In the genomic region with DNA sequence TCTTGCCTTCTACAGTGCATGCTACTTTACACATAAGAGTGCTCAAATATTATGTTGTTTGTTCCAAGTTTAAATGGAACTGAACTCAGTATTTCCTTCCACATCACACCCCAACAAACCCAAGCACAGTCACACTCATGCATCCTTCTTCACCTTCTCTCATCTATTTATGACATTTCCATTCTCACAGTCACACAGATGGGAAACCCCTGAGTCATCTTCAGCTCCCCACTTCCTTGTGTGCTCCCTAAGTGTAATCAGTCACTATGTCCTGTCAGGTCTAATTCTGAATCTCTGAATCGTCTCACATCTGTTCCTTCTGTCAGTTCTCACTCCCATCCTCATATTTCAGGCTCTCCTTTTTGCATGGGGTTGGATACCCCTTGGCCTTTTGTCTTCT, we compare ENCODE assay signal across 13 cellular contexts.
A peak's percentile ranks its signal among the peaks of the same experiment; 100 is the strongest.
DNase-seq lines count a peak whose midpoint lies in the region; ATAC-seq lines count a peak whose summit lies in the region.
"Had no signal": no experiment of that assay in that cellular context is flagged by ENCODE, and none has a peak within 500 bp of the region (broad histone marks: within the 10 kb centered on the region; RNA-seq: fewer than 3 reads in every experiment).

No MANE protein-coding gene starts in this region.

- peak; percentile 42 for DNase-seq in glomerular visceral epithelial cell (ENCODE audit: extremely low spot score)
- DNase-seq in NCI-H1092 treated with DMSO at 0.1 percent for 48 hours (lab: John Stamatoyannopoulos, UW): no peak
- no peak for DNase-seq in DMS114 treated with DMSO at 0.1 percent for 48 hours (lab: John Stamatoyannopoulos, UW; ENCODE audit: unreplicated experiment)
- no peak for DNase-seq in activated CD4-positive, alpha-beta memory T cell treated with anti-CD3 and anti-CD28 coated beads, Interleukin-2, amount 10 ng/mL, durations not matched to agents 7 days and 5 days
- DNase-seq in CD1c-positive myeloid dendritic cell (ENCODE audit: extremely low spot score): no peak
- DNase-seq: activated B cell treated with CpG ODN at 0.5 μM for 24 hours, DMS153, naive B cell, NCI-H1436 had no signal

- POLR2A ChIA-PET in activated CD4-positive, alpha-beta memory T cell treated with anti-CD3 and anti-CD28 coated beads, Interleukin-2, amount 10 ng/mL, durations not matched to agents 7 days and 5 days (lab: Charles Lee): no interaction called here

- no peak overlapping the region for H3K4me3 Mint-ChIP-seq in activated CD4-positive, alpha-beta memory T cell treated with anti-CD3 and anti-CD28 coated beads, Interleukin-2, amount 10 ng/mL, durations not matched to agents 7 days and 5 days
- H3K4me3 Mint-ChIP-seq: activated B cell treated with CpG ODN at 0.5 μM for 24 hours had no signal

- H3K4me1 Mint-ChIP-seq in activated CD4-positive, alpha-beta memory T cell treated with anti-CD3 and anti-CD28 coated beads, Interleukin-2, amount 10 ng/mL, durations not matched to agents 7 days and 5 days: no peaks in the 10 kb centered on the region
- H3K4me1 Mint-ChIP-seq: activated B cell treated with CpG ODN at 0.5 μM for 24 hours, naive B cell had no signal

- no peaks in the 10 kb centered on the region for H3K9me3 Mint-ChIP-seq in activated CD4-positive, alpha-beta memory T cell treated with anti-CD3 and anti-CD28 coated beads, Interleukin-2, amount 10 ng/mL, durations not matched to agents 7 days and 5 days
- H3K9me3 Mint-ChIP-seq: activated B cell treated with CpG ODN at 0.5 μM for 24 hours had no signal

- ATAC-seq in GM18861 (IDR thresholded peaks at IDR 0.05; ENCODE audit: unreplicated experiment): peak; percentile 56
- ATAC-seq in GM21529 (IDR thresholded peaks at IDR 0.05; ENCODE audit: unreplicated experiment): peak; percentile 95
- peak; percentile 80 for ATAC-seq in HG03108 (IDR thresholded peaks at IDR 0.05; ENCODE audit: unreplicated experiment)

- CTCF ChIA-PET in activated CD4-positive, alpha-beta memory T cell treated with anti-CD3 and anti-CD28 coated beads, Interleukin-2, amount 10 ng/mL, durations not matched to agents 7 days and 5 days (lab: Charles Lee): no interaction called here

- H3K36me3 Mint-ChIP-seq in activated CD4-positive, alpha-beta memory T cell treated with anti-CD3 and anti-CD28 coated beads, Interleukin-2, amount 10 ng/mL, durations not matched to agents 7 days and 5 days (ENCODE audit: low read depth): no peaks in the 10 kb centered on the region
- H3K36me3 Mint-ChIP-seq: activated naive CD4-positive, alpha-beta T cell treated with anti-CD3 and anti-CD28 coated beads, Interleukin-2, amount 50 U/mL, for 72 hours; naive B cell had no signal

- H3K27ac Mint-ChIP-seq in activated CD4-positive, alpha-beta memory T cell treated with anti-CD3 and anti-CD28 coated beads, Interleukin-2, amount 10 ng/mL, durations not matched to agents 7 days and 5 days: no peak overlapping the region
- H3K27ac Mint-ChIP-seq: activated B cell treated with CpG ODN at 0.5 μM for 24 hours; activated naive CD4-positive, alpha-beta T cell treated with anti-CD3 and anti-CD28 coated beads, Interleukin-2, amount 50 U/mL, for 72 hours; naive B cell had no signal

- no peaks in the 10 kb centered on the region for H3K27me3 Mint-ChIP-seq in activated CD4-positive, alpha-beta memory T cell treated with anti-CD3 and anti-CD28 coated beads, Interleukin-2, amount 10 ng/mL, durations not matched to agents 7 days and 5 days
- H3K27me3 Mint-ChIP-seq: activated B cell treated with CpG ODN at 0.5 μM for 24 hours had no signal
